Comparison of ENCODE assay signal across 1 cellular context in genomic region chr3:182795383-182795782, GRCh38.
TF ChIP-seq lines count a peak whose summit lies in the region.

No MANE protein-coding gene starts in this region.

TF ChIP-seq in WTC11, 78 proteins besides CTCF, POLR2A, EP300 and RAD21 (continued from another document):
- TF ChIP-seq PRDM15 (CRISPR knock-in tag; IDR thresholded peaks at IDR 0.05): no peak
